In genomic region chr19:38488096-38488495, GRCh38 we compare ENCODE assay signal across 28 cellular contexts. TPM values are rescaled to one million over a fixed set of nuclear protein-coding genes. Genes with fewer than 3 reads are reported as not detected.
DNase-seq lines count a peak whose midpoint lies in the region; ATAC-seq, FAIRE-seq and TF ChIP-seq lines count a peak whose summit lies in the region.
"Had no signal": no experiment of that assay in that cellular context is flagged by ENCODE, and none has a peak within 500 bp of the region (broad histone marks: within the 10 kb centered on the region; RNA-seq: fewer than 3 reads in every experiment).

No MANE protein-coding gene starts in this region.

- H3K4me3 Mint-ChIP-seq in nephron progenitor cell = no peak overlapping the region
- no peak overlapping the region; the same call in 2 of the 3 replicates for H3K4me3 Mint-ChIP-seq in GM23338
- H3K4me3 Mint-ChIP-seq: CD14-positive monocyte; CD4-positive, alpha-beta memory T cell; CD4-positive, CD25-positive, alpha-beta regulatory T cell; CD8-positive, alpha-beta memory T cell had no signal

- no peak overlapping the region for H2BK20ac ChIP-seq in H1 (ENCODE audit: low read length)

- H2BK15ac ChIP-seq in H1 (ENCODE audit: low read length) = no peak overlapping the region

- H3K4ac ChIP-seq in H1 (replicated peaks; ENCODE audit: insufficient read length, low read depth, low read length) = no peak overlapping the region

- CTCF ChIA-PET in HEK293 (lab: Yijun Ruan, JAX) (interaction anchor here (0.6 kb wide), 1 partner anchor 245 kb away, joined by 3 read pairs; no protein-coding TSS in a partner anchor), H1 (lab: Charles Lee; ENCODE audit: partially characterized antibody) (interaction anchor here (0.6 kb wide), 1 partner anchor 126 kb away, joined by 3 read pairs; no protein-coding TSS in a partner anchor)

- H4K5ac ChIP-seq in H1 (ENCODE audit: insufficient read length, low read depth, low read length) = no peak overlapping the region

- H3K9me3 Mint-ChIP-seq in nephron progenitor cell = peaks cover 20% of the 10 kb centered on the region
- no peaks in the 10 kb centered on the region; the same call in 2 of the 3 replicates for H3K9me3 Mint-ChIP-seq in GM23338

- no peak overlapping the region for H4K91ac ChIP-seq in H1 (replicated peaks; ENCODE audit: insufficient read length, low read length)

- H3K27me3 Mint-ChIP-seq in nephron progenitor cell (ENCODE audit: low read depth, poor library complexity) (peaks cover 10% of the 10 kb centered on the region), GM23338 (ENCODE audit: insufficient read depth, low read depth, poor library complexity) (peaks cover 6% of the 10 kb centered on the region)
- H3K27me3 Mint-ChIP-seq: CD4-positive, CD25-positive, alpha-beta regulatory T cell had no signal

- no peak for TF ChIP-seq CTCF in HEK293 (tag by site-specific recombination; IDR thresholded peaks at IDR 0.05)
- no peak for TF ChIP-seq CTCF in H1 (IDR thresholded peaks at IDR 0.05; ENCODE audit: control extremely low read depth in 1 of 3, insufficient read depth in 1 of 3, low read depth in 1 of 3, low read length in 3 of 3)
- no peak for TF ChIP-seq CTCF in nephron progenitor cell (IDR thresholded peaks at IDR 0.05)
- TF ChIP-seq CTCF in GM23338 (conservative IDR thresholded peaks at IDR 0.05; ENCODE audit: low read depth in 2 of 2) = no peak

- TF ChIP-seq RAD21 in H1 (IDR thresholded peaks at IDR 0.05 in 1 of 2, conservative IDR thresholded peaks at IDR 0.05 in 1 of 2; ENCODE audit: low read depth in 2 of 2, low read length in 2 of 2) = no peak

- H3K4me1 Mint-ChIP-seq in nephron progenitor cell (no peaks in the 10 kb centered on the region), GM23338 (no peaks in the 10 kb centered on the region; the same call in 1 of the 3 replicates)

- no peak for TF ChIP-seq EP300 in H1 (IDR thresholded peaks at IDR 0.05; ENCODE audit: borderline replicate concordance in 1 of 2, low read depth in 2 of 2, low read length in 2 of 2)

- H2BK12ac ChIP-seq in H1 (ENCODE audit: low read depth, low read length) = no peak overlapping the region

- H3K79me2 ChIP-seq in H1 (ENCODE audit: control insufficient read depth in 1 of 2, insufficient read depth in 2 of 2, low read length in 2 of 2) = no peaks in the 10 kb centered on the region
- H3K79me2 ChIP-seq in GM23338 (replicated peaks; ENCODE audit: insufficient read depth) = no peaks in the 10 kb centered on the region

- H3K18ac ChIP-seq in H1 (ENCODE audit: extremely low read depth, low read length) = no peak overlapping the region

- H2AFZ ChIP-seq in H1 (ENCODE audit: low read length) (no peak overlapping the region), GM23338 (no peak overlapping the region)

- H4K8ac ChIP-seq in H1 (ENCODE audit: extremely low read depth, insufficient read depth, low read length) = no peak overlapping the region

- H3K27ac Mint-ChIP-seq in nephron progenitor cell (peak overlapping the region; percentile 23), GM23338 (no peak overlapping the region)
- H3K27ac Mint-ChIP-seq: CD14-positive monocyte had no signal

- 91 to 100% methylated on average over 3 of the region's 3 CpGs for WGBS in H1 (ENCODE audit: extremely low coverage in 1 of 2, insufficient coverage in 1 of 2, insufficient read length in 1 of 2, insufficient replicate concordance in 2 of 2, low coverage in 1 of 2, low lambda C conversion rate in 2 of 2, missing lambda C conversion rate in 1 of 2), 2 experiments

- H3K9me3 ChIP-seq in HEK293 (ENCODE audit: control insufficient read depth, insufficient read depth, low read depth, low read length) = peaks cover 2% of the 10 kb centered on the region; the same call in 1 of the 2 replicates
- H3K9me3 ChIP-seq in H1 (ENCODE audit: insufficient read depth in 2 of 2, low read depth in 1 of 2, low read length in 1 of 2) = no peaks in the 10 kb centered on the region
- H3K9me3 ChIP-seq: BE2C had no signal

- H3K27me3 ChIP-seq in H1 (replicated peaks in 1 of 4; ENCODE audit: control insufficient read depth in 3 of 4, extremely low read depth in 1 of 4, insufficient read depth in 3 of 4, low read length in 3 of 4) (no peaks in the 10 kb centered on the region), GM23338 (ENCODE audit: insufficient read depth) (no peaks in the 10 kb centered on the region)

- H2BK5ac ChIP-seq in H1 (ENCODE audit: low read depth, low read length) = no peak overlapping the region

- FAIRE-seq in H1 (lab: Jason Lieb, UNC) = no peak
- FAIRE-seq: A204.1, GM12878, GM12892, GM18507 had no signal

- H3K14ac ChIP-seq in H1 (ENCODE audit: insufficient read length) = no peak overlapping the region

- H3K9ac ChIP-seq in H1 (replicated peaks in 1 of 4; ENCODE audit: extremely low read depth in 1 of 4, low read depth in 3 of 4, low read length in 3 of 4) = no peak overlapping the region
- H3K9ac ChIP-seq: BLaER1 had no signal

- H3K36me3 Mint-ChIP-seq in nephron progenitor cell (ENCODE audit: low read depth) = peaks cover 55% of the 10 kb centered on the region
- peaks cover 89% of the 10 kb centered on the region for H3K36me3 Mint-ChIP-seq in GM23338 (ENCODE audit: low read depth)
- H3K36me3 Mint-ChIP-seq: CD14-positive monocyte had no signal

- no peak overlapping the region for H2BK120ac ChIP-seq in H1 (replicated peaks; ENCODE audit: low read depth, low read length)

- H3K4me3 ChIP-seq in HEK293 (ENCODE audit: low read depth, low read length) = no peak overlapping the region
- H3K4me3 ChIP-seq in H1 (ENCODE audit: extremely low read depth in 1 of 4, insufficient read depth in 2 of 4, low read depth in 3 of 4, low read length in 4 of 4) = no peak overlapping the region
- H3K4me3 ChIP-seq in GM23338 = no peak overlapping the region
- H3K4me3 ChIP-seq: BLaER1, GM12878 had no signal

- DNase-seq in H1 (ENCODE audit: low read depth in 1 of 2, low spot score in 2 of 2) = no peak
- DNase-seq in nephron progenitor cell = no peak
- DNase-seq in KG1 (lab: John Stamatoyannopoulos, UW) = no peak
- no peak for DNase-seq in GM23338 (ENCODE audit: low spot score)
- DNase-seq in NCI-H446 treated with DMSO at 0.1 percent for 48 hours (lab: John Stamatoyannopoulos, UW) = no peak
- DNase-seq: 8988T; ACHN; BE2C; C1 segment of cervical spinal cord; CD4-positive, alpha-beta memory T cell; CD4-positive, CD25-positive, alpha-beta regulatory T cell; CD8-positive, alpha-beta memory T cell; COR-L47; DMS 273 treated with DMSO at 0.1 percent for 48 hours; DMS153; DMS53; DMS79; DND-41; EL; GDM1 had no signal

- peak overlapping the region; percentile 16 for H3K56ac ChIP-seq in H1 (replicated peaks; ENCODE audit: insufficient read length, low read depth, low read length)

- H4K20me1 ChIP-seq in H1 (replicated peaks in 1 of 2; ENCODE audit: control insufficient read depth in 1 of 2, insufficient read depth in 2 of 2, low read length in 2 of 2) (no peaks in the 10 kb centered on the region), GM23338 (replicated peaks; ENCODE audit: insufficient read depth) (no peaks in the 10 kb centered on the region)
- H4K20me1 ChIP-seq: BLaER1 had no signal

- no peak overlapping the region for H2AK5ac ChIP-seq in H1 (ENCODE audit: low read depth, low read length)

- no peak overlapping the region for H3K27ac ChIP-seq in HEK293 (ENCODE audit: extremely low read depth, low read depth, low read length)
- no peak overlapping the region for H3K27ac ChIP-seq in H1 (ENCODE audit: low read depth, low read length)
- no peak overlapping the region for H3K27ac ChIP-seq in GM23338 (ENCODE audit: low read depth)
- H3K27ac ChIP-seq: BLaER1 had no signal

- peaks cover 8% of the 10 kb centered on the region; the same call in 1 of the 2 replicates for H3K23me2 ChIP-seq in H1 (ENCODE audit: low read depth, low read length)

- H3K4me2 ChIP-seq in H1 (ENCODE audit: insufficient read depth in 1 of 2, low read depth in 2 of 2, low read length in 2 of 2) = no peak overlapping the region
- no peak overlapping the region for H3K4me2 ChIP-seq in GM23338
- H3K4me2 ChIP-seq: BLaER1 had no signal

- no peak for ATAC-seq in GM23338
- ATAC-seq: GM12878 had no signal

- no peaks in the 10 kb centered on the region for H3K4me1 ChIP-seq in HEK293 (ENCODE audit: control insufficient read depth, insufficient read depth, low read length)
- H3K4me1 ChIP-seq in H1 (replicated peaks in 1 of 4; ENCODE audit: control insufficient read depth in 3 of 4, insufficient read depth in 4 of 4, low read length in 3 of 4) = no peaks in the 10 kb centered on the region
- H3K4me1 ChIP-seq in GM23338 (ENCODE audit: insufficient read depth) = no peaks in the 10 kb centered on the region
- H3K4me1 ChIP-seq: BE2C had no signal

- H3F3A ChIP-seq in GM23338 (replicated peaks; ENCODE audit: low read depth) = no peaks in the 10 kb centered on the region

- POLR2A ChIA-PET in HEK293 (lab: Yijun Ruan, JAX) (no interaction called here), H1 (lab: Charles Lee; ENCODE audit: partially characterized antibody) (interaction anchor here (0.9 kb wide), 1 partner anchor 262 kb away, joined by 3 read pairs; no protein-coding TSS in a partner anchor)

- no peaks in the 10 kb centered on the region for H3K9me2 ChIP-seq in GM23338 (ENCODE audit: insufficient read depth)

- H3K79me1 ChIP-seq in H1 (ENCODE audit: low read depth, low read length) = no peaks in the 10 kb centered on the region

- no peaks in the 10 kb centered on the region; a peak in 1 of 3 replicates for H3K36me3 ChIP-seq in HEK293 (ENCODE audit: control insufficient read depth in 2 of 2, insufficient read depth in 1 of 2, low read length in 2 of 2)
- H3K36me3 ChIP-seq in H1 (ENCODE audit: control insufficient read depth in 2 of 4, insufficient read depth in 4 of 4, low read length in 3 of 4) = peaks cover 7 to 37% (median 27%) of the 10 kb centered on the region in 4 experiments; a peak in 7 of 8 replicates
- peaks cover 36% of the 10 kb centered on the region for H3K36me3 ChIP-seq in GM23338 (ENCODE audit: insufficient read depth)
- H3K36me3 ChIP-seq: BE2C, BLaER1 had no signal

- no peak for TF ChIP-seq POLR2A in H1 (IDR thresholded peaks at IDR 0.05; ENCODE audit: control extremely low read depth in 1 of 2, low read depth in 2 of 2, low read length in 2 of 2)

- no peak overlapping the region for H3K23ac ChIP-seq in H1 (ENCODE audit: insufficient read length)

TF ChIP-seq in GM23338, 12 proteins besides CTCF, POLR2A, EP300 and RAD21 (continues in another document):
- TF ChIP-seq ZNF331 (CRISPR knock-in tag; IDR thresholded peaks at IDR 0.05; ENCODE audit: low read depth) = no peak
- TF ChIP-seq NANOG (IDR thresholded peaks at IDR 0.05; ENCODE audit: borderline replicate concordance) = no peak

RNA-seq across cellular contexts. Expression of gene RYR1, which starts 54.6 kb away (rescaled TPM):
- total RNA-seq in H1 (2021; fragmentation: NEBNext Ultra II Directional; extraction: Animal tissue kit (Norgen Biotek cat#: 25700)) = 10.7 and 11.8 TPM in 2 replicates
- polyA plus RNA-seq in H1 (2011; rRNA removed) (5.8 and 12.3 TPM in 2 replicates), GM23338 (2016; fragmentation: Nextera tagmentation; extraction: Ambion mirVana) (4.0 and 4.7 TPM in 2 replicates)
- polyA plus RNA-seq in H1 (2011; cell fraction: cytosol; rRNA removed) = 7.8 TPM
- polyA plus RNA-seq in H1 (2011; cell fraction: nucleus; rRNA removed) = 53.4 TPM
- polyA plus RNA-seq in H1 (2012, experiment 1 of 2) = 18.4 to 26.0 TPM (median 21.8 TPM) in 4 replicates
- 10.9 TPM for polyA plus RNA-seq in H1 (2012, experiment 2 of 2)
- polyA plus RNA-seq in H1 (2013, experiment 1 of 2) = 7.2 TPM
- polyA plus RNA-seq in H1 (2013, experiment 2 of 2) = 5.7 TPM
- 8.8 and 9.9 TPM in 2 replicates for polyA minus RNA-seq in H1 (2011; rRNA and poly(A)+ RNA removed)
- 6.8 TPM for polyA minus RNA-seq in H1 (2011; cell fraction: cytosol; rRNA and poly(A)+ RNA removed)
- polyA minus RNA-seq in H1 (2011; cell fraction: nucleus; rRNA and poly(A)+ RNA removed) = 27.4 TPM
- total RNA-seq in GM23338 (2014; rRNA removed; shearing (Covaris generic)) = 17.3 and 26.7 TPM in 2 replicates
- polyA plus RNA-seq: AG04450 had no signal
